In genomic region chr15:41411031-41411430, GRCh38 we compare ENCODE assay signal across 16 cellular contexts.
"Had no signal": no experiment of that assay in that cellular context is flagged by ENCODE, and none has a peak within 500 bp of the region (broad histone marks: within the 10 kb centered on the region; RNA-seq: fewer than 3 reads in every experiment).

No MANE protein-coding gene starts in this region.

- DNase-seq: activated CD4-positive, alpha-beta memory T cell treated with anti-CD3 and anti-CD28 coated beads for 36 hours; activated CD4-positive, alpha-beta T cell treated with anti-CD3 and anti-CD28 coated beads for 4 hours; activated CD8-positive, alpha-beta memory T cell treated with anti-CD3 and anti-CD28 coated beads, Interleukin-2, amount 10 ng/mL, durations not matched to agents 7 days and 5 days; amniotic stem cell; dermis blood vessel endothelial cell; effector memory CD4-positive, alpha-beta T cell; left cardiac atrium; mesendoderm; natural killer cell; nucleus accumbens; stimulated activated naive CD4-positive, alpha-beta T cell; transverse colon; WERI-Rb-1 had no signal

- H3K27me3 Mint-ChIP-seq: activated CD4-positive, alpha-beta memory T cell treated with anti-CD3 and anti-CD28 coated beads for 36 hours; activated CD8-positive, alpha-beta memory T cell treated with anti-CD3 and anti-CD28 coated beads, Interleukin-2, amount 10 ng/mL, durations not matched to agents 7 days and 5 days; activated naive CD8-positive, alpha-beta T cell had no signal

- H3K4me3 Mint-ChIP-seq: activated CD4-positive, alpha-beta memory T cell treated with anti-CD3 and anti-CD28 coated beads for 36 hours; activated CD8-positive, alpha-beta memory T cell treated with anti-CD3 and anti-CD28 coated beads, Interleukin-2, amount 10 ng/mL, durations not matched to agents 7 days and 5 days; activated naive CD8-positive, alpha-beta T cell; natural killer cell had no signal

- H3K36me3 ChIP-seq: transverse colon, vagina, WERI-Rb-1 had no signal

- H3K27ac Mint-ChIP-seq: activated CD4-positive, alpha-beta memory T cell treated with anti-CD3 and anti-CD28 coated beads for 36 hours; activated CD8-positive, alpha-beta memory T cell treated with anti-CD3 and anti-CD28 coated beads, Interleukin-2, amount 10 ng/mL, durations not matched to agents 7 days and 5 days; activated naive CD8-positive, alpha-beta T cell; natural killer cell had no signal

- H3K36me3 Mint-ChIP-seq: activated CD8-positive, alpha-beta memory T cell treated with anti-CD3 and anti-CD28 coated beads, Interleukin-2, amount 10 ng/mL, durations not matched to agents 7 days and 5 days; activated naive CD8-positive, alpha-beta T cell; natural killer cell had no signal

- H3K9me3 Mint-ChIP-seq: activated CD4-positive, alpha-beta memory T cell treated with anti-CD3 and anti-CD28 coated beads for 36 hours; natural killer cell had no signal

- H3K9me3 ChIP-seq: transverse colon, vagina had no signal

- H2AFZ ChIP-seq: hepatocyte had no signal

- H3K27ac ChIP-seq: hepatocyte, transverse colon, vagina, WERI-Rb-1 had no signal

- H3K4me2 ChIP-seq: hepatocyte had no signal

- H3K27me3 ChIP-seq: hepatocyte, transverse colon, vagina had no signal

- ATAC-seq: activated CD8-positive, alpha-beta memory T cell treated with anti-CD3 and anti-CD28 coated beads, Interleukin-2, amount 10 ng/mL, durations not matched to agents 7 days and 5 days; left cardiac atrium; natural killer cell had no signal

- H3K4me3 ChIP-seq: hepatocyte, transverse colon, vagina had no signal
